16 cellular contexts compared by ENCODE assay signal in genomic region chr1:104768466-104768865, GRCh38.
DNase-seq lines count a peak whose midpoint lies in the region; ATAC-seq and TF ChIP-seq lines count a peak whose summit lies in the region.
"Had no signal": no experiment of that assay in that cellular context is flagged by ENCODE, and none has a peak within 500 bp of the region (broad histone marks: within the 10 kb centered on the region; RNA-seq: fewer than 3 reads in every experiment).

No MANE protein-coding gene starts in this region.

- no peaks in the 10 kb centered on the region for H3K9me3 Mint-ChIP-seq in WTC11
- no peaks in the 10 kb centered on the region for H3K9me3 Mint-ChIP-seq in activated CD8-positive, alpha-beta T cell treated with anti-CD3 and anti-CD28 coated beads, Interleukin-2, amount 10 ng/mL, durations not matched to agents 7 days and 5 days (ENCODE audit: insufficient read depth)
- H3K9me3 Mint-ChIP-seq: activated naive CD4-positive, alpha-beta T cell treated with anti-CD3 and anti-CD28 coated beads, Interleukin-2, amount 50 U/mL, for 24 hours; stimulated activated memory B cell treated with anti-CD40 and anti-IgM and Interleukin-4, amounts not matched to agents 10 μg/mL and 1 μg/mL and 100 μg/mL, for 72 hours had no signal

- POLR2A ChIA-PET in WTC11 (lab: Charles Lee): no interaction called here
- POLR2A ChIA-PET in activated CD8-positive, alpha-beta T cell treated with anti-CD3 and anti-CD28 coated beads, Interleukin-2, amount 10 ng/mL, durations not matched to agents 7 days and 5 days (lab: Charles Lee): no interaction called here

- no peaks in the 10 kb centered on the region for H3K27me3 Mint-ChIP-seq in WTC11 (ENCODE audit: low read depth)
- H3K27me3 Mint-ChIP-seq in activated CD8-positive, alpha-beta T cell treated with anti-CD3 and anti-CD28 coated beads, Interleukin-2, amount 10 ng/mL, durations not matched to agents 7 days and 5 days (ENCODE audit: low read depth): no peaks in the 10 kb centered on the region
- H3K27me3 Mint-ChIP-seq: activated naive CD4-positive, alpha-beta T cell treated with anti-CD3 and anti-CD28 coated beads, Interleukin-2, amount 50 U/mL, for 24 hours; naive thymus-derived CD4-positive, alpha-beta T cell; stimulated activated memory B cell treated with anti-CD40 and anti-IgM and Interleukin-4, amounts not matched to agents 10 μg/mL and 1 μg/mL and 100 μg/mL, for 72 hours had no signal

- H3K27ac Mint-ChIP-seq in WTC11: no peak overlapping the region
- H3K27ac Mint-ChIP-seq in activated CD8-positive, alpha-beta T cell treated with anti-CD3 and anti-CD28 coated beads, Interleukin-2, amount 10 ng/mL, durations not matched to agents 7 days and 5 days: no peak overlapping the region
- H3K27ac Mint-ChIP-seq: activated naive CD4-positive, alpha-beta T cell treated with anti-CD3 and anti-CD28 coated beads, Interleukin-2, amount 50 U/mL, for 24 hours; naive thymus-derived CD4-positive, alpha-beta T cell; stimulated activated memory B cell treated with anti-CD40 and anti-IgM and Interleukin-4, amounts not matched to agents 10 μg/mL and 1 μg/mL and 100 μg/mL, for 72 hours had no signal

- no peaks in the 10 kb centered on the region for H3K4me1 Mint-ChIP-seq in WTC11
- no peaks in the 10 kb centered on the region for H3K4me1 Mint-ChIP-seq in activated CD8-positive, alpha-beta T cell treated with anti-CD3 and anti-CD28 coated beads, Interleukin-2, amount 10 ng/mL, durations not matched to agents 7 days and 5 days (ENCODE audit: low read depth)
- H3K4me1 Mint-ChIP-seq: activated naive CD4-positive, alpha-beta T cell treated with anti-CD3 and anti-CD28 coated beads, Interleukin-2, amount 50 U/mL, for 24 hours; naive thymus-derived CD4-positive, alpha-beta T cell had no signal

- H3K36me3 Mint-ChIP-seq in WTC11: no peaks in the 10 kb centered on the region
- H3K36me3 Mint-ChIP-seq in activated CD8-positive, alpha-beta T cell treated with anti-CD3 and anti-CD28 coated beads, Interleukin-2, amount 10 ng/mL, durations not matched to agents 7 days and 5 days (ENCODE audit: low read depth): no peaks in the 10 kb centered on the region
- H3K36me3 Mint-ChIP-seq: activated naive CD4-positive, alpha-beta T cell treated with anti-CD3 and anti-CD28 coated beads, Interleukin-2, amount 50 U/mL, for 24 hours; naive thymus-derived CD4-positive, alpha-beta T cell; stimulated activated memory B cell treated with anti-CD40 and anti-IgM and Interleukin-4, amounts not matched to agents 10 μg/mL and 1 μg/mL and 100 μg/mL, for 72 hours had no signal

- ATAC-seq in GM18511 (IDR thresholded peaks at IDR 0.05; ENCODE audit: unreplicated experiment) (peak; percentile 75), GM21390 (IDR thresholded peaks at IDR 0.05; ENCODE audit: unreplicated experiment) (peak; percentile 70), HG02943 (IDR thresholded peaks at IDR 0.05; ENCODE audit: low read depth, unreplicated experiment) (peak; percentile 65), HG03558 (IDR thresholded peaks at IDR 0.05; ENCODE audit: extremely low read depth, unreplicated experiment) (peak; percentile 49), WTC11 (no peak)
- no peak for ATAC-seq in activated CD8-positive, alpha-beta T cell treated with anti-CD3 and anti-CD28 coated beads, Interleukin-2, amount 10 ng/mL, durations not matched to agents 7 days and 5 days
- ATAC-seq: left cardiac atrium; naive thymus-derived CD4-positive, alpha-beta T cell; right cardiac atrium; stimulated activated memory B cell treated with anti-CD40 and anti-IgM and Interleukin-4, amounts not matched to agents 10 μg/mL and 1 μg/mL and 100 μg/mL, for 72 hours had no signal

- DNase-seq in NCI-H524 (lab: John Stamatoyannopoulos, UW) (no peak), WTC11 (ENCODE audit: low spot score) (no peak), GM03348 (ENCODE audit: low spot score) (no peak)
- no peak for DNase-seq in activated CD8-positive, alpha-beta T cell treated with anti-CD3 and anti-CD28 coated beads, Interleukin-2, amount 10 ng/mL, durations not matched to agents 7 days and 5 days
- DNase-seq: left cardiac atrium; naive thymus-derived CD4-positive, alpha-beta T cell; NCI-H2081 treated with DMSO at 0.1 percent for 48 hours; NK-92 treated with Interleukin-12 subunit alpha and Interleukin-12 subunit beta, amount 100 ng/mL, for 24 hours; right cardiac atrium; stimulated activated CD4-positive, alpha-beta T cell treated with anti-CD3 and anti-CD28 coated beads, Interleukin-4, amount 100 ng/mL, for 24 hours had no signal

- no peak for TF ChIP-seq CTCF in WTC11 (IDR thresholded peaks at IDR 0.05)

- CTCF ChIA-PET in WTC11 (lab: Charles Lee): no interaction called here
- CTCF ChIA-PET in activated CD8-positive, alpha-beta T cell treated with anti-CD3 and anti-CD28 coated beads, Interleukin-2, amount 10 ng/mL, durations not matched to agents 7 days and 5 days (lab: Charles Lee): no interaction called here

- H3K4me3 Mint-ChIP-seq in WTC11: no peak overlapping the region
- no peak overlapping the region for H3K4me3 Mint-ChIP-seq in activated CD8-positive, alpha-beta T cell treated with anti-CD3 and anti-CD28 coated beads, Interleukin-2, amount 10 ng/mL, durations not matched to agents 7 days and 5 days
- H3K4me3 Mint-ChIP-seq: activated naive CD4-positive, alpha-beta T cell treated with anti-CD3 and anti-CD28 coated beads, Interleukin-2, amount 50 U/mL, for 24 hours; naive thymus-derived CD4-positive, alpha-beta T cell; stimulated activated memory B cell treated with anti-CD40 and anti-IgM and Interleukin-4, amounts not matched to agents 10 μg/mL and 1 μg/mL and 100 μg/mL, for 72 hours had no signal

TF ChIP-seq in WTC11, 78 proteins besides CTCF, POLR2A, EP300 and RAD21:
- no peak for TF ChIP-seq NFE2L1 (CRISPR knock-in tag; IDR thresholded peaks at IDR 0.05)
- TF ChIP-seq MLX (CRISPR knock-in tag; IDR thresholded peaks at IDR 0.05): no peak
- no peak for TF ChIP-seq MYBL2 (CRISPR knock-in tag; IDR thresholded peaks at IDR 0.05)
- no peak for TF ChIP-seq NR1H2 (CRISPR knock-in tag; IDR thresholded peaks at IDR 0.05)

Comparison
In these comparisons a context has a peak if more than half of its experiments do, and no peak if none do; other contexts are left out.
1. ATAC-seq: peak in GM18511 (single experiment), GM21390 (single experiment), HG02943 (single experiment) and HG03558 (single experiment); none in WTC11 (single experiment) and activated CD8-positive, alpha-beta T cell treated with anti-CD3 and anti-CD28 coated beads, Interleukin-2, amount 10 ng/mL, durations not matched to agents 7 days and 5 days (single experiment).